ENCODE assay signal across 11 cellular contexts in genomic region chr22:37749831-37750595, GRCh38. TPM values are rescaled to one million over a fixed set of nuclear protein-coding genes. Genes with fewer than 3 reads are reported as not detected.
DNase-seq lines count a peak whose midpoint lies in the region; ATAC-seq, FAIRE-seq and TF ChIP-seq lines count a peak whose summit lies in the region.
"Had no signal": no experiment of that assay in that cellular context is flagged by ENCODE, and none has a peak within 500 bp of the region (broad histone marks: within the 10 kb centered on the region; RNA-seq: fewer than 3 reads in every experiment).

No MANE protein-coding gene starts in this region.

- H3K4me3 ChIP-seq in coronary artery (peak overlapping the region; percentile 21), kidney (ENCODE audit: low read length in 2 of 2) (no peak overlapping the region), stomach smooth muscle (ENCODE audit: low read length in 2 of 2) (no peak overlapping the region)
- H3K4me3 ChIP-seq: thoracic aorta had no signal

- no peak for TF ChIP-seq RAD21 in Ishikawa (IDR thresholded peaks at IDR 0.05; ENCODE audit: low read depth)

- H3K4me1 ChIP-seq in kidney (ENCODE audit: control insufficient read depth in 1 of 2, insufficient read depth in 1 of 2, low read depth in 1 of 2, low read length in 2 of 2) = peaks cover 34 to 55% of the 10 kb centered on the region in 2 donors
- H3K4me1 ChIP-seq in stomach smooth muscle (ENCODE audit: control insufficient read depth, insufficient read depth, low read length) = peaks cover 79% of the 10 kb centered on the region

- H3K27me3 ChIP-seq in stomach smooth muscle (ENCODE audit: control insufficient read depth in 1 of 2, insufficient read depth in 2 of 2, low read length in 2 of 2) = no peaks in the 10 kb centered on the region

- FAIRE-seq in kidney (lab: Jason Lieb, UNC) = no peak

- DNase-seq in coronary artery (ENCODE audit: low spot score) (no peak), kidney (no peak), sciatic nerve (ENCODE audit: low spot score) (no peak), superior temporal gyrus (ENCODE audit: extremely low spot score) (no peak)
- no peak for DNase-seq in activated CD4-positive, alpha-beta T cell treated with anti-CD3 and anti-CD28 coated beads, Interleukin-2, amount 50 U/mL, for 48 hours
- DNase-seq: activated CD4-positive, alpha-beta T cell treated with anti-CD3 and anti-CD28 coated beads, Interleukin-2, amount 10 ng/mL, durations not matched to agents 7 days and 5 days; RPMI8226 had no signal

- intact Hi-C loops in kidney (cut with DNase I) = no loop called here
- intact Hi-C loops in sciatic nerve (cut with DNase I) = no loop called here

- H3K27ac ChIP-seq in coronary artery (peak overlapping the region; percentile 79 to 94), kidney (ENCODE audit: low read depth in 2 of 2, low read length in 2 of 2) (peak overlapping the region; percentile 26 to 84), stomach smooth muscle (ENCODE audit: low read length) (peak overlapping the region; percentile 93)

- ATAC-seq in HG02840 (IDR thresholded peaks at IDR 0.05; ENCODE audit: low FRiP score, unreplicated experiment) (no peak), sciatic nerve (no peak)

- TF ChIP-seq EP300 in Ishikawa (IDR thresholded peaks at IDR 0.05; ENCODE audit: borderline replicate concordance) = no peak

- H3K9me3 ChIP-seq in kidney (ENCODE audit: control insufficient read depth in 1 of 2, low read length in 2 of 2) (no peaks in the 10 kb centered on the region), stomach smooth muscle (ENCODE audit: control insufficient read depth in 2 of 2, low read length in 2 of 2) (no peaks in the 10 kb centered on the region)
- H3K9me3 ChIP-seq: thoracic aorta had no signal

- peaks cover 5 to 11% of the 10 kb centered on the region in 2 donors for H3K36me3 ChIP-seq in kidney (ENCODE audit: control insufficient read depth in 1 of 2, insufficient read depth in 2 of 2, low read length in 2 of 2)
- peaks cover 6 to 7% of the 10 kb centered on the region in 2 donors for H3K36me3 ChIP-seq in stomach smooth muscle (ENCODE audit: control insufficient read depth in 2 of 2, insufficient read depth in 2 of 2, low read length in 2 of 2)

- TF ChIP-seq CTCF in coronary artery (IDR thresholded peaks at IDR 0.05) (no peak), kidney (IDR thresholded peaks at IDR 0.05; ENCODE audit: borderline replicate concordance, extremely low read depth, insufficient read depth) (no peak)

- H3K9ac ChIP-seq in kidney (ENCODE audit: low read length in 2 of 2) (peak overlapping the region in 1 of 2 donors; percentile 52), stomach smooth muscle (ENCODE audit: low read length in 2 of 2) (peak overlapping the region; percentile 13 to 50)

TF ChIP-seq in Ishikawa, 13 proteins besides CTCF, POLR2A, EP300 and RAD21:
- TF ChIP-seq REST (IDR thresholded peaks at IDR 0.05; ENCODE audit: low read depth) (no peak), ZBTB7A (IDR thresholded peaks at IDR 0.05; ENCODE audit: low read depth) (0 out of 2 replicates have a peak, but pooled peaks have one; percentile 1)

RNA-seq across cellular contexts. Expression of gene TRIOBP, which starts 53.2 kb away (rescaled TPM):
- total RNA-seq in kidney (125 TPM), sciatic nerve (84.0 TPM)
- 32.1 TPM for polyA plus RNA-seq in kidney (ENCODE audit: insufficient read depth, low read depth, low replicate concordance)

RNA-seq across cellular contexts. Expression of gene GCAT, which starts 57.7 kb away (rescaled TPM):
- total RNA-seq in kidney (8.9 TPM), sciatic nerve (7.6 TPM)
- polyA plus RNA-seq in kidney (ENCODE audit: insufficient read depth, low read depth, low replicate concordance) = 35.9 TPM
